ENCODE assay signal across 8 cellular contexts in genomic region chr6:136088693-136089092, GRCh38.
"Had no signal": no experiment of that assay in that cellular context is flagged by ENCODE, and none has a peak within 500 bp of the region (broad histone marks: within the 10 kb centered on the region; RNA-seq: fewer than 3 reads in every experiment).

No MANE protein-coding gene starts in this region.

- H2AFZ ChIP-seq: GM23248 had no signal

- H3K27me3 Mint-ChIP-seq: IgD-negative memory B cell had no signal

- H3K4me3 ChIP-seq: GM23248, HAP-1 had no signal

- H3K4me3 Mint-ChIP-seq: HFFc6, IgD-negative memory B cell had no signal

- H3K36me3 ChIP-seq: HAP-1 had no signal

- DNase-seq: GOT3, H7, HFFc6, KBM-7 had no signal

- H3K36me3 Mint-ChIP-seq: IgD-negative memory B cell had no signal

- H3K9me3 ChIP-seq: HAP-1 had no signal

- H3K9me3 Mint-ChIP-seq: HFFc6 had no signal

- H3K4me1 ChIP-seq: HAP-1 had no signal

- H3K4me1 Mint-ChIP-seq: IgD-negative memory B cell had no signal

- H3K27ac ChIP-seq: GM23248, HL-60 had no signal

- H3K9ac ChIP-seq: GM23248 had no signal

- H3K27ac Mint-ChIP-seq: HFFc6 had no signal
